In the genomic region with DNA sequence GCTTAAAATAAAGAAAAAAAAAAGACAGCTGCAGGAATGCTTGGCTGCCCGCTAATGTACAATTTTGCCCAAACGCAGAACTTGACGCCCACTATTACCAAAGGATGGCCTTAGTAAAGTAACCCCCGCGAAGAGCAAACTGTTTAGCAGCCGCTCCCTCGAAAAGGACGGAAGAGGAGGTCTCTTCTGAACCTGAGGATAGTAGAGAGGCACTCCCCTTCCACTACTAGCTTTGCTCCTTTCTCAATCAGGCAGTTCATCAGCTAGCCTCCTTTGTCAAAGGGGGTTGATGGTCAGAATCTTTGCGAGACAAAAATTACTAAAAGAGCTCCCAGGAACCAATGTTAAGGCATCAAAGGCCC, we compare ENCODE assay signal across 8 cellular contexts. TPM values are rescaled to one million over a fixed set of nuclear protein-coding genes. Genes with fewer than 3 reads are reported as not detected.
DNase-seq lines count a peak whose midpoint lies in the region; ATAC-seq, FAIRE-seq and TF ChIP-seq lines count a peak whose summit lies in the region.

No MANE protein-coding gene starts in this region.

- peak overlapping the region; percentile 93 for H3K9ac ChIP-seq in iPS-20b (ENCODE audit: low read depth, low read length)

- 6 to 30% (median 8%) methylated on average over 9 of the region's 9 CpGs for WGBS in small intestine, 3 donors

- FAIRE-seq in small intestine (lab: Jason Lieb, UNC), result no peak

- H3K4me3 ChIP-seq in ascending aorta (peak overlapping the region; percentile 75 to 84), iPS-20b (ENCODE audit: low read length) (peak overlapping the region; percentile 83), small intestine (ENCODE audit: low read depth in 1 of 2, low read length in 2 of 2) (peak overlapping the region; percentile 50 to 65)

- peak; percentile 37 for DNase-seq in NCI-H1105 treated with DMSO at 0.1 percent for 48 hours (lab: John Stamatoyannopoulos, UW)
- no peak for DNase-seq in NCI-H1105 (lab: John Stamatoyannopoulos, UW)
- peak; percentile 66 for DNase-seq in NCI-H146 (lab: John Stamatoyannopoulos, UW)
- no peak for DNase-seq in ascending aorta (ENCODE audit: low spot score in 2 of 2)
- no peak for DNase-seq in small intestine

- H3K27ac ChIP-seq in ascending aorta, result peak overlapping the region; percentile 96 to 99
- H3K27ac ChIP-seq in iPS-20b (ENCODE audit: low read length), result peak overlapping the region; percentile 85
- peak overlapping the region; percentile 92 to 96 for H3K27ac ChIP-seq in small intestine (ENCODE audit: low read depth in 1 of 2, low read length in 1 of 2)

- H3K9me3 ChIP-seq in ascending aorta (no peaks in the 10 kb centered on the region), iPS-20b (ENCODE audit: insufficient read depth, low read depth, low read length) (no peaks in the 10 kb centered on the region), small intestine (ENCODE audit: control insufficient read depth, low read depth) (no peaks in the 10 kb centered on the region)

- H3K27me3 ChIP-seq in ascending aorta (no peaks in the 10 kb centered on the region), iPS-20b (ENCODE audit: insufficient read depth, low read length) (no peaks in the 10 kb centered on the region), small intestine (ENCODE audit: control insufficient read depth in 2 of 2, insufficient read depth in 2 of 2, low read length in 2 of 2) (no peaks in the 10 kb centered on the region)

- ATAC-seq in GM18873 (IDR thresholded peaks at IDR 0.05; ENCODE audit: low FRiP score, unreplicated experiment) (no peak), GM21515 (IDR thresholded peaks at IDR 0.05; ENCODE audit: unreplicated experiment) (no peak)

- H3K4me1 ChIP-seq in ascending aorta (peaks cover 2 to 20% of the 10 kb centered on the region in 2 donors), iPS-20b (ENCODE audit: insufficient read depth, low read length) (peaks cover 4% of the 10 kb centered on the region; the same call in 1 of the 2 replicates), small intestine (ENCODE audit: control insufficient read depth in 2 of 2, insufficient read depth in 1 of 2, low read depth in 1 of 2, low read length in 1 of 2) (peaks cover 0 to 3% of the 10 kb centered on the region in 2 donors)

- H3K36me3 ChIP-seq in ascending aorta (no peaks in the 10 kb centered on the region), iPS-20b (ENCODE audit: insufficient read depth, low read depth, low read length) (no peaks in the 10 kb centered on the region), small intestine (ENCODE audit: control insufficient read depth in 2 of 2, insufficient read depth in 2 of 2, low read length in 2 of 2) (no peaks in the 10 kb centered on the region)

- intact Hi-C loops in ascending aorta (cut with DNase I), result loop anchor here (2.0 to 10.0 kb wide), 5 partner anchors 87 to 1209 kb away; a partner anchor contains a TSS

- TF ChIP-seq CTCF in ascending aorta (IDR thresholded peaks at IDR 0.05), result no peak

RNA-seq across cellular contexts. Expression of a gene that starts 0.6 kb away (rescaled TPM):
- 30.1 TPM for total RNA-seq in ascending aorta
- polyA plus RNA-seq in small intestine, result 1 to 10 TPM; 1.6 to 4.7 (median 2.7) TPM

RNA-seq across cellular contexts. Expression of a gene that starts 0.8 kb away (rescaled TPM):
- 7.2 TPM for total RNA-seq in ascending aorta
- polyA plus RNA-seq in small intestine, result 1 to 10 TPM; 2.2 to 4.1 (median 3.5) TPM

RNA-seq across cellular contexts. Expression of a gene that starts 52.4 kb away (rescaled TPM):
- total RNA-seq in ascending aorta, result 57.4 TPM
- 10 to 100 TPM; 32.0 to 94.4 (median 56.7) TPM for polyA plus RNA-seq in small intestine

Comparison
In these comparisons a context has a peak if more than half of its experiments do, and no peak if none do; other contexts are left out.
1. DNase-seq: peak in NCI-H1105 treated with DMSO at 0.1 percent for 48 hours (single experiment) and NCI-H146 (single experiment); none in NCI-H1105 (single experiment), ascending aorta (0 of 2) and small intestine (single experiment).
2. Peak in every context shown above with its lines, with median percentiles within 50 percentile points of each other: H3K27ac ChIP-seq and H3K4me3 ChIP-seq.